ENCODE assay signal across 8 cellular contexts in the genomic region with DNA sequence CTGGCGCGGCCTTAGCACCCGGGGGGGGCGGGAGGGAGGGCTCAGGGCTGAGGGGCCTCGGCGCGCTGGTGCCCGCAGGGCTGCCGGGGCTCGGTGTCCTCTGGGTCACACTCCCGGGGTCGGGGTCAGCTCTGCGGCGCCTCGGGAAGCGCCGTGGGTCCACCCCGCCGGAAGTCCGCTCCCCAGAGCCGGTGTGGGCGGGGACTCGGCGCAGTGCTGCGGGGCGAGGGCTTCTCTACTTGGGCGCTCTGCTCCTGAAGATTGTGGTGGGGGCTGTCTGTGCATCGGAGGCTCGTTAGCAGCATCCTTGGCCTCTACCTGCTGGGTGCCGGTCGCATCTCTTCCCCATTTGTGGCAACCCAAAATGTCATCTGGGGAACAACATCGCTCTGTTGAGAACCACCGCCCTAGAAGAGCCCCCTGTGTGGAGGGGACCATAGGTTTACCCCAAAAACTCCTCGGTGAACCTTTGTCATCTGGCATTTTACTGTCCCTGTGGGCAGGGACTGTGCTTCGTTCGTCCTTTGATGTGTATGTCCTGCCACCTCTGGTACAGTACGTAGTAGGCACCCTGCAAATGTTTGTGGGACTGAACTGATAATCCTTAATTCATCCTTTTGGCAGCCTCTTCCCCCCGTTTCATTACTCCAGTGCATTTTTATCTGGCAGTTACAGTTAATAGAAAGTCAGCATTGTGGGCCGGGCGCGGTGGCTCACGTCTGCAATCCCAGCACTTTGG. TPM values are rescaled to one million over a fixed set of nuclear protein-coding genes. Genes with fewer than 3 reads are reported as not detected.
DNase-seq lines count a peak whose midpoint lies in the region; ATAC-seq, FAIRE-seq and TF ChIP-seq lines count a peak whose summit lies in the region.

No MANE protein-coding gene starts in this region.

- H3K9me1 ChIP-seq in K562 (ENCODE audit: control insufficient read depth, insufficient read depth, low read length), result no peaks in the 10 kb centered on the region

- peak overlapping the region; percentile 77 for H3K4me3 ChIP-seq in K562

- intact Hi-C loops in K562 (cut with micrococcal nuclease), result loop anchor here (10.0 kb wide), 1 partner anchor 822 kb away; the partner anchor contains the start of gene RAB31

- CTCF ChIA-PET in K562 (lab: Yijun Ruan, JAX; ENCODE audit: low intra/inter-chr PET ratio), result no interaction called here

- TF ChIP-seq EP300 in K562 (IDR thresholded peaks at IDR 0.05; ENCODE audit: low read length), result no peak

- H3K9ac ChIP-seq in K562 (ENCODE audit: insufficient read depth in 1 of 2, low read depth in 2 of 2, low read length in 2 of 2), result peak overlapping the region; percentile 78 to 92

- no peak for TF ChIP-seq RAD21 in K562 (CRISPR knock-in tag; conservative IDR thresholded peaks at IDR 0.05 in 1 of 2, IDR thresholded peaks at IDR 0.05 in 1 of 2)

- H3K9me3 ChIP-seq in K562 (replicated peaks; ENCODE audit: control insufficient read depth, insufficient read depth, low read depth, low read length), result no peaks in the 10 kb centered on the region

- H3K27ac ChIP-seq in K562 (ENCODE audit: extremely low read depth, low read depth, low read length), result peak overlapping the region; percentile 74

- peak overlapping the region; percentile 98 for H3K4me2 ChIP-seq in K562 (ENCODE audit: insufficient read depth, low read length)

- ATAC-seq in GM19455 (IDR thresholded peaks at IDR 0.05; ENCODE audit: unreplicated experiment) (peak; percentile 56), HG03565 (IDR thresholded peaks at IDR 0.05; ENCODE audit: unreplicated experiment) (peak; percentile 23), K562 (peak; percentile 86)

- peak overlapping the region; percentile 93 for H2AFZ ChIP-seq in K562 (ENCODE audit: low read depth, low read length)

- FAIRE-seq in D721Med (lab: Jason Lieb, UNC) (no peak), K562 (lab: Jason Lieb, UNC) (no peak)

- DNase-seq in D721Med (ENCODE audit: insufficient read length, low spot score), result peak; percentile 27
- DNase-seq in T-helper 1 cell, result peak; percentile 28 to 52 (median 34)
- DNase-seq in K562 (ENCODE audit: extremely low read depth in 1 of 4, low spot score in 3 of 4), result peak; percentile 81 to 89 (median 85)
- peak; percentile 81 for DNase-seq in iPS-NIHi7 (ENCODE audit: extremely low spot score)
- peak; percentile 69 for DNase-seq in stimulated activated CD4-positive, alpha-beta T cell treated with anti-CD3 and anti-CD28 coated beads, Interleukin-15, amount 100 ng/mL, for 24 hours
- DNase-seq in epidermal melanocyte (ENCODE audit: insufficient read length, low spot score), result no peak

- POLR2A ChIA-PET in K562 (lab: Yijun Ruan, JAX), result interaction anchor here (0.6 to 1.4 kb wide), 8 partner anchors 10 to 540 kb away, joined by 3 to 12 read pairs (median 4); no protein-coding TSS in a partner anchor

- in situ Hi-C loops in K562 (cut with MboI), result no loop called here

- no peaks in the 10 kb centered on the region for H3K27me3 ChIP-seq in K562 (ENCODE audit: control insufficient read depth in 2 of 2, insufficient read depth in 2 of 2, low read length in 2 of 2)

- TSS peak; percentile 34 for BruUV-seq in K562 (replicated peaks; lab: Mats Ljungman, UMichigan)

- TF ChIP-seq CTCF in D721Med (IDR thresholded peaks at IDR 0.05; ENCODE audit: insufficient read depth, missing control alignments) (no peak), K562 (IDR thresholded peaks at IDR 0.05 in 2 of 3, conservative IDR thresholded peaks at IDR 0.05 in 1 of 3; ENCODE audit: insufficient read depth in 2 of 3, low read depth in 1 of 3, low read length in 3 of 3) (no peak)

- no peak; the same call in 1 of the 2 replicates for TF ChIP-seq POLR2A in K562 (conservative IDR thresholded peaks at IDR 0.05)

- WGBS in K562 (ENCODE audit: insufficient coverage, low coverage, missing lambda C conversion rate), result under 1% methylated on average over 30 of the region's 42 CpGs

- peaks cover 9% of the 10 kb centered on the region; the same call in 1 of the 3 replicates for H3K36me3 ChIP-seq in K562 (ENCODE audit: control insufficient read depth, insufficient read depth, low read length)

- peaks cover 9 to 38% of the 10 kb centered on the region in 2 experiments for H3K4me1 ChIP-seq in K562 (replicated peaks in 1 of 2; ENCODE audit: control insufficient read depth in 2 of 2, insufficient read depth in 2 of 2, low read length in 2 of 2)

- H4K20me1 ChIP-seq in K562 (replicated peaks; ENCODE audit: control insufficient read depth, insufficient read depth, low read length), result peaks cover 10% of the 10 kb centered on the region; the same call in 1 of the 2 replicates

- H3K79me2 ChIP-seq in K562 (ENCODE audit: control insufficient read depth, insufficient read depth, low read length), result peaks cover 52% of the 10 kb centered on the region

TF ChIP-seq in K562, 482 proteins besides CTCF, POLR2A, EP300 and RAD21 (continues in another document):
- TF ChIP-seq, protein P1, sequence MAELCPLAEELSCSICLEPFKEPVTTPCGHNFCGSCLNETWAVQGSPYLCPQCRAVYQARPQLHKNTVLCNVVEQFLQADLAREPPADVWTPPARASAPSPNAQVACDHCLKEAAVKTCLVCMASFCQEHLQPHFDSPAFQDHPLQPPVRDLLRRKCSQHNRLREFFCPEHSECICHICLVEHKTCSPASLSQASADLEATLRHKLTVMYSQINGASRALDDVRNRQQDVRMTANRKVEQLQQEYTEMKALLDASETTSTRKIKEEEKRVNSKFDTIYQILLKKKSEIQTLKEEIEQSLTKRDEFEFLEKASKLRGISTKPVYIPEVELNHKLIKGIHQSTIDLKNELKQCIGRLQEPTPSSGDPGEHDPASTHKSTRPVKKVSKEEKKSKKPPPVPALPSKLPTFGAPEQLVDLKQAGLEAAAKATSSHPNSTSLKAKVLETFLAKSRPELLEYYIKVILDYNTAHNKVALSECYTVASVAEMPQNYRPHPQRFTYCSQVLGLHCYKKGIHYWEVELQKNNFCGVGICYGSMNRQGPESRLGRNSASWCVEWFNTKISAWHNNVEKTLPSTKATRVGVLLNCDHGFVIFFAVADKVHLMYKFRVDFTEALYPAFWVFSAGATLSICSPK (IDR thresholded peaks at IDR 0.05; ENCODE audit: borderline replicate concordance), result 0 out of 2 replicates have a peak, but pooled peaks have one; percentile 9

RNA-seq across cellular contexts. Expression of gene NAPG, which starts 0.6 kb away (rescaled TPM):
- total RNA-seq in K562 (2011; cell fraction: chromatin; rRNA removed; ENCODE audit: low replicate concordance), result 31.3 and 105 TPM in 2 replicates
- 23.2 and 26.1 TPM in 2 replicates for total RNA-seq in K562 (2011; cell fraction: nucleolus; rRNA removed)
- 51.0 and 88.7 TPM in 2 replicates for total RNA-seq in K562 (2011; cell fraction: nucleoplasm; rRNA removed)
- total RNA-seq in K562 (2014; rRNA removed) (31.6 and 37.1 TPM in 2 replicates), K562 (2014; rRNA removed; fragmentation: Illumina TruSeq; extraction: Trizol) (63.3 and 71.6 TPM in 2 replicates), K562 (2015; rRNA removed; fragmentation: Illumina TruSeq; extraction: Trizol) (55.1 and 61.7 TPM in 2 replicates), K562 (2021) (42.9 and 45.8 TPM in 2 replicates)
- polyA plus RNA-seq in K562 (2011; rRNA removed) (47.3 and 55.3 TPM in 2 replicates), K562 (2014; fragmentation: Illumina TruSeq; extraction: Trizol) (34.3 and 38.2 TPM in 2 replicates), K562 (2014; fragmentation: Nextera tagmentation; extraction: Ambion mirVana) (10 to 100 TPM; 50.9 to 52.4 TPM), K562 (2014; rRNA removed) (38.6 and 39.9 TPM in 2 replicates)
- polyA plus RNA-seq in K562 (2011; cell fraction: cytosol; rRNA removed), result 8.8 and 19.0 TPM in 2 replicates
- polyA plus RNA-seq in K562 (2011; cell fraction: nucleus; rRNA removed), result 21.9 and 29.5 TPM in 2 replicates
- polyA plus RNA-seq in K562 (2012), result 23.2 and 27.2 TPM in 2 replicates
- 38.5 and 44.8 TPM in 2 replicates for polyA minus RNA-seq in K562 (2011; rRNA and poly(A)+ RNA removed)
- 15.2 and 21.4 TPM in 2 replicates for polyA minus RNA-seq in K562 (2011; cell fraction: cytosol; rRNA and poly(A)+ RNA removed)
- polyA minus RNA-seq in K562 (2011; cell fraction: nucleus; rRNA and poly(A)+ RNA removed), result 21.9 and 35.9 TPM in 2 replicates

Comparison
In these comparisons a context has a peak if more than half of its experiments do, and no peak if none do; other contexts are left out.
1. ATAC-seq: peak in every context shown above with its lines; median percentile 86 in K562; 56 in GM19455; 23 in HG03565.